In genomic region chr1:48048980-48049379, GRCh38 we compare ENCODE assay signal across 19 cellular contexts. TPM values are rescaled to one million over a fixed set of nuclear protein-coding genes. Genes with fewer than 3 reads are reported as not detected.
DNase-seq lines count a peak whose midpoint lies in the region; ATAC-seq and TF ChIP-seq lines count a peak whose summit lies in the region.
"Had no signal": no experiment of that assay in that cellular context is flagged by ENCODE, and none has a peak within 500 bp of the region (broad histone marks: within the 10 kb centered on the region; RNA-seq: fewer than 3 reads in every experiment).

No MANE protein-coding gene starts in this region.

- DNase-seq in NCI-H226 = peak; percentile 53
- DNase-seq in ascending aorta (ENCODE audit: low spot score in 2 of 2) = no peak
- no peak for DNase-seq in left ventricle myocardium inferior
- no peak for DNase-seq in neuronal stem cell (ENCODE audit: low spot score)
- DNase-seq in pons (ENCODE audit: low spot score) = no peak
- DNase-seq in mesothelial cell of epicardium (ENCODE audit: low spot score in 2 of 2, unreplicated experiment in 2 of 2) = no peak
- DNase-seq: Calu3; CD4-positive, alpha-beta memory T cell; DMS53; NCI-H1092 treated with DMSO at 0.1 percent for 48 hours; NCI-H1694; NCI-H2107; NCI-H524 had no signal

- H3K4me1 Mint-ChIP-seq in mesothelial cell of epicardium = peaks cover 56% of the 10 kb centered on the region
- H3K4me1 Mint-ChIP-seq: CD4-positive, alpha-beta memory T cell had no signal

- H3K4me2 ChIP-seq in neuronal stem cell (ENCODE audit: insufficient read depth, low read length, poor library complexity, severe bottlenecking) = no peak overlapping the region
- H3K4me2 ChIP-seq: BLaER1 had no signal

- no peak overlapping the region for H3K27ac Mint-ChIP-seq in mesothelial cell of epicardium
- H3K27ac Mint-ChIP-seq: CD4-positive, alpha-beta memory T cell had no signal

- ATAC-seq in HG03439 (IDR thresholded peaks at IDR 0.05; ENCODE audit: unreplicated experiment) (no peak), GM21723 (IDR thresholded peaks at IDR 0.05; ENCODE audit: unreplicated experiment) (no peak)

- H2AK5ac ChIP-seq in neuronal stem cell (ENCODE audit: low read depth, low read length) = peak overlapping the region; percentile 26

- peaks cover 11% of the 10 kb centered on the region for H3K27me3 Mint-ChIP-seq in mesothelial cell of epicardium (ENCODE audit: low read depth)

- H3K9me3 ChIP-seq in ascending aorta (no peaks in the 10 kb centered on the region), left ventricle myocardium inferior (replicated peaks) (no peaks in the 10 kb centered on the region), neuronal stem cell (replicated peaks in 1 of 2; ENCODE audit: control insufficient read depth in 2 of 2, insufficient read depth in 1 of 2, low read depth in 1 of 2, low read length in 2 of 2) (no peaks in the 10 kb centered on the region)
- H3K9me3 ChIP-seq: BLaER1 had no signal

- no CpG with 5 or more reads among the region's 7 CpGs for WGBS in neuronal stem cell (ENCODE audit: extremely low coverage in 2 of 2, insufficient read length in 2 of 2, insufficient replicate concordance in 1 of 2), 2 donors

- peak overlapping the region; percentile 79 for H3K18ac ChIP-seq in neuronal stem cell (ENCODE audit: low read length)

- no peak overlapping the region for H2BK15ac ChIP-seq in neuronal stem cell (ENCODE audit: low read length)

- H2BK5ac ChIP-seq in neuronal stem cell (ENCODE audit: low read length) = no peak overlapping the region

- H3K36me3 ChIP-seq in ascending aorta (no peaks in the 10 kb centered on the region), left ventricle myocardium inferior (no peaks in the 10 kb centered on the region), neuronal stem cell (replicated peaks in 1 of 2; ENCODE audit: control insufficient read depth in 2 of 2, insufficient read depth in 2 of 2, low read length in 2 of 2) (no peaks in the 10 kb centered on the region)
- H3K36me3 ChIP-seq: BLaER1 had no signal

- H2AFZ ChIP-seq in neuronal stem cell (ENCODE audit: low read length) = no peak overlapping the region

- no peak overlapping the region for H3K14ac ChIP-seq in neuronal stem cell (ENCODE audit: low read length)

- H3K4me3 Mint-ChIP-seq in mesothelial cell of epicardium = no peak overlapping the region
- H3K4me3 Mint-ChIP-seq: CD4-positive, alpha-beta memory T cell had no signal

- no peak overlapping the region for H4K8ac ChIP-seq in neuronal stem cell (ENCODE audit: low read depth, low read length)

- H4K91ac ChIP-seq in neuronal stem cell (ENCODE audit: low read depth, low read length, poor library complexity) = no peak overlapping the region

- TF ChIP-seq CTCF in ascending aorta (IDR thresholded peaks at IDR 0.05) (no peak), left ventricle myocardium inferior (IDR thresholded peaks at IDR 0.05; ENCODE audit: borderline replicate concordance) (no peak), mesothelial cell of epicardium (IDR thresholded peaks at IDR 0.05; ENCODE audit: unreplicated experiment) (no peak)

- H3K27ac ChIP-seq in ascending aorta (peak overlapping the region; percentile 82 to 88), left ventricle myocardium inferior (replicated peaks) (peak overlapping the region; percentile 42), neuronal stem cell (replicated peaks; ENCODE audit: low read length) (no peak overlapping the region)
- H3K27ac ChIP-seq: BLaER1 had no signal

- intact Hi-C loops in ascending aorta (cut with DNase I) = no loop called here
- intact Hi-C loops in left ventricle myocardium inferior (cut with micrococcal nuclease) = no loop called here

- H3K27me3 ChIP-seq in ascending aorta = no peaks in the 10 kb centered on the region
- peaks cover 24% of the 10 kb centered on the region for H3K27me3 ChIP-seq in left ventricle myocardium inferior (ENCODE audit: low read depth)
- peaks cover 0 to 10% (median 0%) of the 10 kb centered on the region in 3 experiments for H3K27me3 ChIP-seq in neuronal stem cell (ENCODE audit: control insufficient read depth in 3 of 3, insufficient read depth in 3 of 3, low read depth in 1 of 3, low read length in 3 of 3)
- H3K27me3 ChIP-seq: BLaER1 had no signal

- H2BK120ac ChIP-seq in neuronal stem cell (ENCODE audit: low read depth, low read length) = no peak overlapping the region

- no peak overlapping the region for H3K4ac ChIP-seq in neuronal stem cell (ENCODE audit: low read length)

- H2BK12ac ChIP-seq in neuronal stem cell (ENCODE audit: low read length) = no peak overlapping the region

- H3K79me1 ChIP-seq in neuronal stem cell (ENCODE audit: low read depth, low read length) = no peaks in the 10 kb centered on the region

- H3K9me3 Mint-ChIP-seq in mesothelial cell of epicardium = no peaks in the 10 kb centered on the region
- H3K9me3 Mint-ChIP-seq: CD4-positive, alpha-beta memory T cell had no signal

- H3K23ac ChIP-seq in neuronal stem cell (ENCODE audit: low read depth, low read length, poor library complexity) = no peak overlapping the region

- H3K4me3 ChIP-seq in ascending aorta (no peak overlapping the region), left ventricle myocardium inferior (no peak overlapping the region), neuronal stem cell (ENCODE audit: low read length in 2 of 2) (no peak overlapping the region)
- H3K4me3 ChIP-seq: BLaER1 had no signal

- H3K9ac ChIP-seq in neuronal stem cell (ENCODE audit: low read depth, low read length, poor library complexity) = no peak overlapping the region
- H3K9ac ChIP-seq: BLaER1 had no signal

- H3K4me1 ChIP-seq in ascending aorta (peaks cover 15 to 36% of the 10 kb centered on the region in 2 donors), left ventricle myocardium inferior (peaks cover 27% of the 10 kb centered on the region), neuronal stem cell (ENCODE audit: control insufficient read depth in 2 of 2, insufficient read depth in 1 of 2, low read depth in 1 of 2, low read length in 2 of 2) (peaks cover 0 to 11% of the 10 kb centered on the region in 2 donors)

- H3K36me3 Mint-ChIP-seq in mesothelial cell of epicardium = no peaks in the 10 kb centered on the region
- H3K36me3 Mint-ChIP-seq: CD4-positive, alpha-beta memory T cell had no signal

RNA-seq across cellular contexts. Expression of gene TRABD2B, which starts 51.8 kb away (rescaled TPM):
- total RNA-seq in ascending aorta (7.9 TPM), left ventricle myocardium inferior (1.4 TPM), mesothelial cell of epicardium (5.8 to 6.2 TPM (median 6.0 TPM) in 3 replicates)
- 0.42 TPM for polyA plus RNA-seq in neuronal stem cell (2013, experiment 1 of 2)
- 0.66 TPM for polyA plus RNA-seq in neuronal stem cell (2013, experiment 2 of 2)
- total RNA-seq: A673; CD4-positive, alpha-beta memory T cell; LHCN-M2; SK-MEL-5 had no signal
- polyA plus RNA-seq: CD4-positive, alpha-beta memory T cell had no signal
